ENCODE assay signal across 21 cellular contexts in the genomic region with DNA sequence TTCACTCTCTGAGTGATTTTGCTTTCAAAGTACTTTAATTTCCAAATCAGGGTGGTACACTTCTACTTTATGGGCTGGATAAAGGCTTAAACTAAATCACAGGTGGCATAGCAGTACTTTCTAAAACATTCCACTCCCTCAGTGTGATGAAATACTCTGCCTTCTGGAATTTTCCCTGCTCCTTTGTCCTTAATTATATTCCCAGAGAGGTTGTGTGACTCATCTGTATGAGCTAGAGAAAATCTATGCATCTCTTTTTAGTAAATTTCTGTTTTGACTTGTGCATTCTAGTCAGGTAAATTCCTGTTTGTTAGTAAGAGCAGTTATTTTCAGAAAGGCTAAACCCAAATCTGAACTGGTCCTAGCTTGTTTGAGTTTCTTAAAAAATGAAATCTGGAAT. TPM values are rescaled to one million over a fixed set of nuclear protein-coding genes. Genes with fewer than 3 reads are reported as not detected.
DNase-seq lines count a peak whose midpoint lies in the region; ATAC-seq, FAIRE-seq and TF ChIP-seq lines count a peak whose summit lies in the region.
"Had no signal": no experiment of that assay in that cellular context is flagged by ENCODE, and none has a peak within 500 bp of the region (broad histone marks: within the 10 kb centered on the region; RNA-seq: fewer than 3 reads in every experiment).

No MANE protein-coding gene starts in this region.

- H3K36me3 Mint-ChIP-seq in HFFc6 (ENCODE audit: low read depth) (peaks cover 21% of the 10 kb centered on the region), T-cell (peaks cover 3% of the 10 kb centered on the region)

- H3K27me3 Mint-ChIP-seq in HFFc6 (ENCODE audit: insufficient read depth), result no peaks in the 10 kb centered on the region; the same call in 1 of the 2 replicates
- H3K27me3 Mint-ChIP-seq in T-cell, result peaks cover 13 to 14% of the 10 kb centered on the region in 2 donors
- H3K27me3 Mint-ChIP-seq: stimulated activated naive CD8-positive, alpha-beta T cell treated with anti-CD3 and anti-CD28 coated beads, Interleukin-15, amount 100 ng/mL, for 72 hours had no signal

- H3K4me3 ChIP-seq in A549, result no peak overlapping the region
- no peak overlapping the region for H3K4me3 ChIP-seq in bronchial epithelial cell (ENCODE audit: low read depth, low read length)
- no peak overlapping the region for H3K4me3 ChIP-seq in fibroblast of villous mesenchyme (ENCODE audit: low read depth, low read length)
- no peak overlapping the region for H3K4me3 ChIP-seq in sigmoid colon
- H3K4me3 ChIP-seq: esophagus muscularis mucosa, uterus had no signal

- peaks cover 13% of the 10 kb centered on the region for H3K4me1 Mint-ChIP-seq in HFFc6 (ENCODE audit: low read depth)
- H3K4me1 Mint-ChIP-seq in T-cell, result no peaks in the 10 kb centered on the region
- H3K4me1 Mint-ChIP-seq: naive B cell; stimulated activated naive CD8-positive, alpha-beta T cell treated with anti-CD3 and anti-CD28 coated beads, Interleukin-15, amount 100 ng/mL, for 72 hours; T-helper 17 cell had no signal

- H3K9me3 Mint-ChIP-seq in HFFc6 (peaks cover 37% of the 10 kb centered on the region), T-cell (peaks cover 41 to 65% (median 51%) of the 10 kb centered on the region in 3 donors)

- no peak for TF ChIP-seq RAD21 in A549 (conservative IDR thresholded peaks at IDR 0.05 in 1 of 2, IDR thresholded peaks at IDR 0.05 in 1 of 2)

- no peak for TF ChIP-seq POLR2A in A549 (IDR thresholded peaks at IDR 0.05; ENCODE audit: low read length)
- TF ChIP-seq POLR2A in sigmoid colon (IDR thresholded peaks at IDR 0.05), result no peak

- DNase-seq in A549 (ENCODE audit: low read depth in 1 of 2, low spot score in 1 of 2), result no peak
- peak; percentile 53 for DNase-seq in HFFc6
- peak; percentile 99 for DNase-seq in bronchial epithelial cell (ENCODE audit: low read depth)
- peak; percentile 54 for DNase-seq in fibroblast of villous mesenchyme (ENCODE audit: low read depth)
- DNase-seq in stimulated activated CD4-positive, alpha-beta T cell treated with anti-CD3 and anti-CD28 coated beads, Interleukin-1b, Interleukin-23, amount 100 ng/mL, for 48 hours, result no peak
- DNase-seq in sigmoid colon, result no peak
- DNase-seq in T-cell, result no peak
- no peak for DNase-seq in activated CD4-positive, CD25-positive, alpha-beta regulatory T cell treated with anti-CD3 and anti-CD28 coated beads, Interleukin-2, amount 50 U/mL, for 72 hours
- DNase-seq: activated CD4-positive, CD25-positive, alpha-beta regulatory T cell; activated effector memory CD4-positive, alpha-beta T cell treated with Interleukin-2 at 50 U/mL for 16 hours; amniotic stem cell; cortex of kidney; naive B cell; NCI-H1930; SHP77 treated with DMSO at 0.1 percent for 48 hours; stimulated activated naive CD8-positive, alpha-beta T cell treated with anti-CD3 and anti-CD28 coated beads, Interleukin-15, amount 100 ng/mL, for 72 hours; T-helper 17 cell; uterus had no signal

- H3K27ac ChIP-seq in A549 (peak overlapping the region in 1 of 2 experiments; percentile 62; a peak in 3 of 6 replicates), sigmoid colon (no peak overlapping the region)
- H3K27ac ChIP-seq: esophagus muscularis mucosa, uterus had no signal

- POLR2A ChIA-PET in A549 (lab: Yijun Ruan, JAX) (no interaction called here), T-cell (lab: Charles Lee) (no interaction called here)

- TF ChIP-seq CTCF in A549 (IDR thresholded peaks at IDR 0.05) (no peak), HFFc6 (IDR thresholded peaks at IDR 0.05) (no peak), bronchial epithelial cell (IDR thresholded peaks at IDR 0.05; ENCODE audit: insufficient read depth, low read length, severe bottlenecking) (no peak), fibroblast of villous mesenchyme (IDR thresholded peaks at IDR 0.05; ENCODE audit: insufficient read depth, low read depth, low read length) (no peak), sigmoid colon (IDR thresholded peaks at IDR 0.05) (no peak)

- CTCF ChIA-PET in A549 (lab: Yijun Ruan, JAX) (interaction anchor here (0.7 to 4.6 kb wide), 9 partner anchors 10 to 972 kb away, joined by 3 to 33 read pairs (median 4); no protein-coding TSS in a partner anchor), T-cell (lab: Charles Lee) (interaction anchor here in 1 of 2 donors (1.1 kb wide), 1 partner anchor 16 kb away, joined by 3 read pairs; no protein-coding TSS in a partner anchor)

- intact Hi-C loops in sigmoid colon (cut with DNase I), result no loop called here

- TF ChIP-seq EP300 in A549 (IDR thresholded peaks at IDR 0.05) (no peak), sigmoid colon (IDR thresholded peaks at IDR 0.05) (no peak)

- FAIRE-seq in A549 (lab: Jason Lieb, UNC) (no peak), bronchial epithelial cell (lab: Jason Lieb, UNC) (no peak)
- FAIRE-seq: A204.1 had no signal

- peaks cover 10% of the 10 kb centered on the region for H3K4me1 ChIP-seq in A549
- no peaks in the 10 kb centered on the region for H3K4me1 ChIP-seq in sigmoid colon
- H3K4me1 ChIP-seq: esophagus muscularis mucosa, uterus had no signal

- ATAC-seq in A549 (no peak), T-cell (replicated peaks in 1 of 4) (no peak)
- ATAC-seq: stimulated activated naive CD8-positive, alpha-beta T cell treated with anti-CD3 and anti-CD28 coated beads, Interleukin-15, amount 100 ng/mL, for 72 hours; T-helper 17 cell had no signal

- no peaks in the 10 kb centered on the region for H3K36me3 ChIP-seq in bronchial epithelial cell (ENCODE audit: control insufficient read depth, insufficient read depth, low read length)
- no peaks in the 10 kb centered on the region for H3K36me3 ChIP-seq in sigmoid colon
- H3K36me3 ChIP-seq: esophagus muscularis mucosa, uterus had no signal

- H3K4me3 Mint-ChIP-seq in HFFc6 (no peak overlapping the region), T-cell (no peak overlapping the region)
- H3K4me3 Mint-ChIP-seq: naive B cell; stimulated activated naive CD8-positive, alpha-beta T cell treated with anti-CD3 and anti-CD28 coated beads, Interleukin-15, amount 100 ng/mL, for 72 hours; T-helper 17 cell had no signal

- H3K9me3 ChIP-seq in A549, result peaks cover 9% of the 10 kb centered on the region; the same call in 2 of the 3 replicates
- peaks cover 26 to 39% (median 32%) of the 10 kb centered on the region in 4 donors for H3K9me3 ChIP-seq in sigmoid colon

- H3K27ac Mint-ChIP-seq in HFFc6 (peak overlapping the region; percentile 2; the same call in 1 of the 2 replicates), T-cell (no peak overlapping the region)
- H3K27ac Mint-ChIP-seq: naive B cell; stimulated activated naive CD8-positive, alpha-beta T cell treated with anti-CD3 and anti-CD28 coated beads, Interleukin-15, amount 100 ng/mL, for 72 hours; T-helper 17 cell had no signal

- H3K27me3 ChIP-seq in bronchial epithelial cell (ENCODE audit: control insufficient read depth, insufficient read depth, low read length) (no peaks in the 10 kb centered on the region), sigmoid colon (no peaks in the 10 kb centered on the region)
- H3K27me3 ChIP-seq: esophagus muscularis mucosa, uterus had no signal

- H3K4me2 ChIP-seq in A549, result peak overlapping the region; percentile 37; the same call in 2 of the 3 replicates

TF ChIP-seq in A549, 52 proteins besides CTCF, POLR2A, EP300 and RAD21:
- TF ChIP-seq ZSCAN20 (CRISPR knock-in tag; IDR thresholded peaks at IDR 0.05) (no peak), RFX5 (IDR thresholded peaks at IDR 0.05) (no peak), RNF2 (IDR thresholded peaks at IDR 0.05; ENCODE audit: borderline replicate concordance, low read depth) (no peak), NR3C1 (IDR thresholded peaks at IDR 0.05) (no peak), MAFK (IDR thresholded peaks at IDR 0.05; ENCODE audit: partially characterized antibody) (no peak), CBX2 (IDR thresholded peaks at IDR 0.05; ENCODE audit: borderline replicate concordance, low read depth) (no peak), ZNF302 (CRISPR knock-in tag; IDR thresholded peaks at IDR 0.05) (no peak), PHF8 (IDR thresholded peaks at IDR 0.05; ENCODE audit: borderline replicate concordance, low read depth) (no peak)
- TF ChIP-seq, protein P1, sequence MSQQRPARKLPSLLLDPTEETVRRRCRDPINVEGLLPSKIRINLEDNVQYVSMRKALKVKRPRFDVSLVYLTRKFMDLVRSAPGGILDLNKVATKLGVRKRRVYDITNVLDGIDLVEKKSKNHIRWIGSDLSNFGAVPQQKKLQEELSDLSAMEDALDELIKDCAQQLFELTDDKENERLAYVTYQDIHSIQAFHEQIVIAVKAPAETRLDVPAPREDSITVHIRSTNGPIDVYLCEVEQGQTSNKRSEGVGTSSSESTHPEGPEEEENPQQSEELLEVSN (IDR thresholded peaks at IDR 0.05; ENCODE audit: borderline replicate concordance, low read depth), result no peak
- TF ChIP-seq, protein P2, sequence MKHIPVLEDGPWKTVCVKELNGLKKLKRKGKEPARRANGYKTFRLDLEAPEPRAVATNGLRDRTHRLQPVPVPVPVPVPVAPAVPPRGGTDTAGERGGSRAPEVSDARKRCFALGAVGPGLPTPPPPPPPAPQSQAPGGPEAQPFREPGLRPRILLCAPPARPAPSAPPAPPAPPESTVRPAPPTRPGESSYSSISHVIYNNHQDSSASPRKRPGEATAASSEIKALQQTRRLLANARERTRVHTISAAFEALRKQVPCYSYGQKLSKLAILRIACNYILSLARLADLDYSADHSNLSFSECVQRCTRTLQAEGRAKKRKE (CRISPR knock-in tag; IDR thresholded peaks at IDR 0.05; ENCODE audit: low read depth), result no peak
TF ChIP-seq in A549: peak in this region for 0.

RNA-seq across cellular contexts. Expression of a gene that starts 29.0 kb away (rescaled TPM):
- polyA plus RNA-seq in A549 (2011; rRNA removed) (6.8 and 7.2 TPM in 2 replicates), A549 (2017; fragmentation: RNase III; extraction: RNeasy Plus Mini Kit Qiagen cat#74134 plus additional on column Dnase treatment) (2.5 to 3.6 TPM (median 3.3 TPM) in 3 replicates), sigmoid colon (1 to 10 TPM in 2 of 3 donors, under 1 TPM in 1; 0.23 to 1.8 (median 1.8) TPM)
- 1.0 and 1.2 TPM in 2 replicates for polyA plus RNA-seq in A549 (2012; cell fraction: cytosol; rRNA removed)
- polyA plus RNA-seq in A549 (2012; cell fraction: nucleus; rRNA removed), result 0.78 and 1.3 TPM in 2 replicates
- polyA minus RNA-seq in A549 (2011; rRNA and poly(A)+ RNA removed), result 4.6 and 5.0 TPM in 2 replicates
- total RNA-seq in HFFc6 (2021; fragmentation: NEBNext Ultra II Directional; extraction: Animal tissue kit (Norgen Biotek cat#: 25700)), result 1 to 10 TPM; 3.2 to 6.3 (median 3.3) TPM
- total RNA-seq in bronchial epithelial cell (2.1 and 4.5 TPM in 2 replicates), fibroblast of villous mesenchyme (8.4 and 13.0 TPM in 2 replicates), sigmoid colon (10 to 100 TPM in 2 of 4 donors, 1 to 10 TPM in 2; 3.9 to 19.7 (median 11.1) TPM), T-cell (under 1 TPM in 1 of 5 donors, not detected in 4; 0.20 TPM)
- total RNA-seq: G401, T-helper 17 cell had no signal

Comparison
In these comparisons a context has a peak if more than half of its experiments do, and no peak if none do; other contexts are left out.
1. DNase-seq: peak in HFFc6 (single experiment), bronchial epithelial cell (single experiment) and fibroblast of villous mesenchyme (single experiment); none in A549 (0 of 2), stimulated activated CD4-positive, alpha-beta T cell treated with anti-CD3 and anti-CD28 coated beads, Interleukin-1b, Interleukin-23, amount 100 ng/mL, for 48 hours (single experiment), sigmoid colon (single experiment), T-cell (0 of 34) and activated CD4-positive, CD25-positive, alpha-beta regulatory T cell treated with anti-CD3 and anti-CD28 coated beads, Interleukin-2, amount 50 U/mL, for 72 hours (single experiment).